1 cellular context compared by ENCODE assay signal in genomic region chr4:98491862-98492554, GRCh38.
TF ChIP-seq lines count a peak whose summit lies in the region.

No MANE protein-coding gene starts in this region.

TF ChIP-seq in SK-N-SH, 30 proteins besides CTCF, POLR2A, EP300 and RAD21 (continued from another document):
- no peak for TF ChIP-seq REST (IDR thresholded peaks at IDR 0.05; ENCODE audit: low read depth, low read length)
- TF ChIP-seq MXI1 (IDR thresholded peaks at IDR 0.05; ENCODE audit: low read depth, low read length), result no peak
- no peak for TF ChIP-seq PBX3 (IDR thresholded peaks at IDR 0.05)
